ENCODE assay signal across 8 cellular contexts in genomic region chr5:160199410-160199911, GRCh38. TPM values are rescaled to one million over a fixed set of nuclear protein-coding genes. Genes with fewer than 3 reads are reported as not detected.
DNase-seq lines count a peak whose midpoint lies in the region; ATAC-seq and TF ChIP-seq lines count a peak whose summit lies in the region.

No MANE protein-coding gene starts in this region.

- H3K36me3 ChIP-seq in CD4-positive, alpha-beta memory T cell (ENCODE audit: insufficient read depth, low read length) = no peaks in the 10 kb centered on the region
- no peaks in the 10 kb centered on the region for H3K36me3 ChIP-seq in Peyer's patch

- H3K9me3 Mint-ChIP-seq in CD4-positive, alpha-beta memory T cell = no peaks in the 10 kb centered on the region
- no peaks in the 10 kb centered on the region for H3K9me3 Mint-ChIP-seq in nephron

- CTCF ChIA-PET in CD4-positive, alpha-beta memory T cell (lab: Charles Lee; ENCODE audit: partially characterized antibody) = interaction anchor here (0.8 to 2.5 kb wide), 9 partner anchors 12 to 177 kb away, joined by 3 to 8 read pairs (median 3); no protein-coding TSS in a partner anchor

- H3K27me3 Mint-ChIP-seq in CD4-positive, alpha-beta memory T cell = peaks cover 5 to 17% of the 10 kb centered on the region in 2 donors
- H3K27me3 Mint-ChIP-seq in nephron (ENCODE audit: low read depth) = peaks cover 14% of the 10 kb centered on the region

- H3K4me1 ChIP-seq in CD4-positive, alpha-beta memory T cell (ENCODE audit: insufficient read depth, low read length) = peaks cover 14% of the 10 kb centered on the region
- peaks cover 0 to 12% (median 5%) of the 10 kb centered on the region in 4 donors for H3K4me1 ChIP-seq in Peyer's patch

- H3K27ac ChIP-seq in CD4-positive, alpha-beta memory T cell (ENCODE audit: low read depth, low read length) = no peak overlapping the region
- peak overlapping the region in 2 of 4 donors; percentile 20 to 49 for H3K27ac ChIP-seq in Peyer's patch

- peak; percentile 44 to 66 (median 62) for DNase-seq in CD4-positive, alpha-beta memory T cell
- DNase-seq in HK-2 (ENCODE audit: unreplicated experiment) = peak; percentile 61
- DNase-seq in Peyer's patch = peak; percentile 43 to 87 (median 79)
- DNase-seq in activated T-helper 1 cell treated with anti-CD3 and anti-CD28 coated beads, Interleukin-2, amount 50 U/mL, for 16 hours (ENCODE audit: low read depth in 1 of 2, low spot score in 1 of 2) = peak; percentile 48 to 51
- peak; percentile 49 for DNase-seq in fibroblast of pulmonary artery (ENCODE audit: low read depth)
- DNase-seq in stimulated activated naive CD4-positive, alpha-beta T cell treated with Interleukin-2 at 50 U/mL for 16 hours (lab: John Stamatoyannopoulos, UW) = peak; percentile 38

- H3K9me3 ChIP-seq in CD4-positive, alpha-beta memory T cell (ENCODE audit: control insufficient read depth in 1 of 2, low read length in 2 of 2) = no peaks in the 10 kb centered on the region
- H3K9me3 ChIP-seq in Peyer's patch = no peaks in the 10 kb centered on the region

- intact Hi-C loops in CD4-positive, alpha-beta memory T cell (cut with micrococcal nuclease) = loop anchor here (1.0 to 2.0 kb wide), 2 partner anchors 146 to 177 kb away; no protein-coding TSS in a partner anchor

- peak overlapping the region in 2 of 7 donors; percentile 46 to 81 for H3K27ac Mint-ChIP-seq in CD4-positive, alpha-beta memory T cell
- peak overlapping the region; percentile 34 to 51 (median 41) for H3K27ac Mint-ChIP-seq in nephron

- ATAC-seq in GM19467 (IDR thresholded peaks at IDR 0.05; ENCODE audit: unreplicated experiment) = peak; percentile 99

- H3K36me3 Mint-ChIP-seq in CD4-positive, alpha-beta memory T cell = no peaks in the 10 kb centered on the region
- no peaks in the 10 kb centered on the region for H3K36me3 Mint-ChIP-seq in nephron (ENCODE audit: low read depth)

- H3K4me3 ChIP-seq in CD4-positive, alpha-beta memory T cell (ENCODE audit: low read length in 2 of 2) = peak overlapping the region in 1 of 2 donors; percentile 23
- H3K4me3 ChIP-seq in Peyer's patch (peak overlapping the region; percentile 20 to 50 (median 40)), fibroblast of pulmonary artery (replicated peaks; ENCODE audit: low read depth, low read length) (peak overlapping the region; percentile 48)

- no peaks in the 10 kb centered on the region for H3K27me3 ChIP-seq in CD4-positive, alpha-beta memory T cell (ENCODE audit: insufficient read depth, low read length)
- no peaks in the 10 kb centered on the region for H3K27me3 ChIP-seq in Peyer's patch

- peaks cover 0 to 10% (median 3%) of the 10 kb centered on the region in 4 donors for H3K4me1 Mint-ChIP-seq in CD4-positive, alpha-beta memory T cell
- peaks cover 27% of the 10 kb centered on the region for H3K4me1 Mint-ChIP-seq in nephron

- peak overlapping the region; percentile 51 to 87 (median 80) for H3K4me3 Mint-ChIP-seq in CD4-positive, alpha-beta memory T cell
- H3K4me3 Mint-ChIP-seq in nephron = peak overlapping the region; percentile 82 to 84 (median 83)

- TF ChIP-seq POLR2A in Peyer's patch (IDR thresholded peaks at IDR 0.05) = no peak

- TF ChIP-seq CTCF in Peyer's patch (IDR thresholded peaks at IDR 0.05) (peak; percentile 55 to 95 (median 94)), fibroblast of pulmonary artery (IDR thresholded peaks at IDR 0.05; ENCODE audit: low read length, missing control alignments) (peak; percentile 13), nephron (IDR thresholded peaks at IDR 0.05; ENCODE audit: unreplicated experiment in 3 of 3) (peak; percentile 96 to 99 (median 97))

- POLR2A ChIA-PET in CD4-positive, alpha-beta memory T cell (lab: Charles Lee; ENCODE audit: partially characterized antibody) = no interaction called here

RNA-seq across cellular contexts. Expression of gene FABP6, which starts 29.8 kb away (rescaled TPM):
- not detected for total RNA-seq in CD4-positive, alpha-beta memory T cell
- not detected for polyA plus RNA-seq in CD4-positive, alpha-beta memory T cell
- total RNA-seq in Peyer's patch = 1,000 to 10,000 TPM; 1,180 to 6,474 (median 2,517) TPM

Comparison
In these comparisons a context has a peak if more than half of its experiments do, and no peak if none do; other contexts are left out.
1. CTCF ChIP-seq: peak in every context shown above with its lines; median percentile 97 in nephron; 94 in Peyer's patch; 13 in fibroblast of pulmonary artery.
2. RNA of gene FABP6, which starts 29.8 kb away (total RNA-seq): 1,180 to 6,474 TPM in Peyer's patch; not detected in CD4-positive, alpha-beta memory T cell; every median in the first group is over 1,000 times any median in the second.
3. Peak in every context shown above with its lines, with median percentiles within 50 percentile points of each other: DNase-seq.